In the genomic region with DNA sequence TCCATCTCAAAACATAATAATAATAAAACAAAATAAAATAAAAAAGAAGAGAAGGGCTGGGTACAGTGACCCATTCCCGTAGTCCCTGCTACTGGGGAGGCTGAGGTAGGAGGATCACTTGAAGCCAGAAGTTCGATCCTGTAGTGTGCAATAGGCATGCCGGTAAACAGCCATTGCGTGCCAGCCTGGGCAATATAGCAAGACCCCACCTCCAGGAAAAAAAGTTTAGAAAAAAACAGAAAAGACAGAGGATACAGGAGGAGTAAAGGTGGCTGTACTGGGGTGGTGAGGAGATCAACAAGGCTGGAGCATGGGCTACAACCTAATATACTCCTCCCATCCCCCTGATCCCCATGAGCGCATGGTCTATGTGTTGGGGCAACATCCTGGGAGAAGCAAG, we compare ENCODE assay signal across 21 cellular contexts.
"Had no signal": no experiment of that assay in that cellular context is flagged by ENCODE, and none has a peak within 500 bp of the region (broad histone marks: within the 10 kb centered on the region; RNA-seq: fewer than 3 reads in every experiment).

No MANE protein-coding gene starts in this region.

- H3K27me3 ChIP-seq: gastrocnemius medialis, left lung, right atrium auricular region, sigmoid colon, stomach, thyroid gland, vagina had no signal

- FAIRE-seq: kidney had no signal

- H3K36me3 ChIP-seq: gastrocnemius medialis, prostate gland, right atrium auricular region, sigmoid colon, thyroid gland, vagina had no signal

- H3K79me2 ChIP-seq: parathyroid adenoma had no signal

- H3K4me1 ChIP-seq: gastrocnemius medialis, parathyroid adenoma, prostate gland, right atrium auricular region, sigmoid colon, stomach, vagina had no signal

- H2AFZ ChIP-seq: parathyroid adenoma had no signal

- H3K4me3 ChIP-seq: coronary artery, gastrocnemius medialis, left lung, mucosa of descending colon, prostate gland, right atrium auricular region, sigmoid colon, stomach, thyroid gland, vagina had no signal

- H3K27ac ChIP-seq: coronary artery, gastrocnemius medialis, parathyroid adenoma, prostate gland, right atrium auricular region, sigmoid colon, stomach, vagina had no signal

- H3K9ac ChIP-seq: parathyroid adenoma had no signal

- H3K9me3 ChIP-seq: gastrocnemius medialis, left lung, mucosa of descending colon, prostate gland, right atrium auricular region, sigmoid colon, stomach, thyroid gland, vagina had no signal

- DNase-seq: foreskin fibroblast; gastrocnemius medialis; head of caudate nucleus; kidney; left cardiac atrium; left lung; mesenchymal stem cell; mucosa of descending colon; naive B cell; sigmoid colon; stimulated activated CD4-positive, alpha-beta T cell treated with anti-CD3 and anti-CD28 coated beads, Interleukin-2, amount 100 ng/mL, for 24 hours; stimulated activated CD4-positive, alpha-beta T cell treated with anti-CD3 and anti-CD28 coated beads, Interleukin-4, amount 100 ng/mL, for 24 hours; stimulated activated naive CD4-positive, alpha-beta T cell treated with Interleukin-2 at 50 U/mL for 16 hours; stomach; trophoblast cell had no signal
